In the genomic region with DNA sequence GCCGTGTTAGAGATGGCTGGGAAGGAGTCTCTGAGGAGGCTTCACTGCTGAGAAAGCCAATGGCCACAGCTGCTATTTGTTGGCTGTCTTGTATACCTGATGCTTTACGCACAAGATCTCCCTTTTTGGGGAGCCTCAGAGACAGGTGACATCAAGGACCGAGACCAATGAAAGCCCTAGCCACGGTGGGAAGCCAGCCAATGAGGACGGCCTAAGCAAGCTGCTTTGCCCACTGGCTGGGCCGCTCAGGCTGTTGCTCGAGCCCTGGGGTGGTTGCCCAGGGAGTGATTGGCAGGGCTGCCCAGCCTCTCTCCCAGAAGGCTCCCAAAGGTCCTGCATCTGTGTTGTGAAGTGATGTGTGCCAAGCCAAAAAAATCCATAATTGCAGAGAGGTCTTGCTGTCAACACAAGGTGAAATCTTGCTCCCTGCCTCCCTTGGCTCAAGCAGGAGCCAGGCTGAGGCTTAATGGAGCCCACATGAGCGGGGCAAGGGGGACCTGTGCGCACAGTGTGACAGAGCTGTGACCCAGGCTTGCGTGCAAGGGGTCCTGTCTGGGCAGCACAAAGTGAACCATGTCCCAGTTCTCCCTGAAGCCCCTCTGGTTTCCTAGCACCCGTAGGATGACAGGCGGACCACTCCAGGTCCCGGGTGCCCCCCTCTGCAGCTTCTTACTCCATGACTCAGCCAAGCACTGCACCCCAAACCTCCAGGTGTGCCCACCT, we compare ENCODE assay signal across 16 cellular contexts. TPM values are rescaled to one million over a fixed set of nuclear protein-coding genes. Genes with fewer than 3 reads are reported as not detected.
DNase-seq lines count a peak whose midpoint lies in the region; ATAC-seq and TF ChIP-seq lines count a peak whose summit lies in the region.
"Had no signal": no experiment of that assay in that cellular context is flagged by ENCODE, and none has a peak within 500 bp of the region (broad histone marks: within the 10 kb centered on the region; RNA-seq: fewer than 3 reads in every experiment).

No MANE protein-coding gene starts in this region.

- no peaks in the 10 kb centered on the region for H3K9me3 ChIP-seq in PC-3 (ENCODE audit: low read length)

- peak; percentile 99 for DNase-seq in DMS 273 (lab: John Stamatoyannopoulos, UW; ENCODE audit: unreplicated experiment)
- peak; percentile 81 for DNase-seq in LNCaP clone FGC (ENCODE audit: low read depth)
- DNase-seq in dorsolateral prefrontal cortex, result peak in 7 of 10 donors; percentile 41 to 92 (median 75)
- DNase-seq in naive thymus-derived CD8-positive, alpha-beta T cell, result peak in 1 of 10 donors; percentile 19
- DNase-seq in effector CD8-positive, alpha-beta T cell (lab: John Stamatoyannopoulos, UW), result no peak
- no peak for DNase-seq in AG20443 (ENCODE audit: low spot score)
- DNase-seq in PC-3, result no peak
- DNase-seq: Calu3; GM23248; NCI-H1930; stimulated activated CD4-positive, alpha-beta T cell treated with anti-CD3 and anti-CD28 coated beads, Interleukin-4, amount 100 ng/mL, for 24 hours; T-helper 9 cell had no signal

- CTCF ChIA-PET in PC-3 (lab: Charles Lee), result no interaction called here

- no peak for TF ChIP-seq CTCF in LNCaP clone FGC (IDR thresholded peaks at IDR 0.05; ENCODE audit: control insufficient read depth, extremely low read depth, insufficient read depth)
- no peak for TF ChIP-seq CTCF in dorsolateral prefrontal cortex (IDR thresholded peaks at IDR 0.05 in 54 of 56, conservative IDR thresholded peaks at IDR 0.05 in 2 of 56; ENCODE audit: low read depth in 1 of 56, partially characterized antibody in 56 of 56)
- TF ChIP-seq CTCF in PC-3 (conservative IDR thresholded peaks at IDR 0.05; ENCODE audit: low read depth, low read length), result no peak

- H3K4me3 ChIP-seq in LNCaP clone FGC (ENCODE audit: low read depth, low read length), result no peak overlapping the region
- no peak overlapping the region for H3K4me3 ChIP-seq in dorsolateral prefrontal cortex
- H3K4me3 ChIP-seq in PC-3 (ENCODE audit: low read length), result no peak overlapping the region
- H3K4me3 ChIP-seq: GM23248 had no signal

- H3K27ac ChIP-seq in dorsolateral prefrontal cortex (peak overlapping the region in 5 of 59 donors; percentile 17 to 93 (median 23)), PC-3 (ENCODE audit: low read length) (no peak overlapping the region)
- H3K27ac ChIP-seq: GM23248 had no signal

- peaks cover 4% of the 10 kb centered on the region for H3F3A ChIP-seq in PC-3 (ENCODE audit: low read length, unreplicated experiment)

- H4K20me1 ChIP-seq in PC-3 (ENCODE audit: low read length), result no peaks in the 10 kb centered on the region

- intact Hi-C loops in dorsolateral prefrontal cortex (cut with DNase I) (loop anchor here in 1 of 2 donors (5.0 kb wide), 1 partner anchor 126 kb away; the partner anchor contains the start of gene EDEM2), PC-3 (cut with micrococcal nuclease) (no loop called here)

- peak overlapping the region in 7 of 10 donors; percentile 20 to 78 (median 53) for H3K27ac Mint-ChIP-seq in naive thymus-derived CD8-positive, alpha-beta T cell

- H3K9me3 Mint-ChIP-seq in naive thymus-derived CD8-positive, alpha-beta T cell, result no peaks in the 10 kb centered on the region

- no TSS peak for BruUV-seq in PC-3 (replicated peaks; lab: Mats Ljungman, UMichigan)

- no peak overlapping the region for H3K4me2 ChIP-seq in PC-3 (ENCODE audit: low read length)

- no peak overlapping the region for H2AFZ ChIP-seq in PC-3 (ENCODE audit: low read length)
- H2AFZ ChIP-seq: GM23248 had no signal

- H3K4me1 Mint-ChIP-seq in naive thymus-derived CD8-positive, alpha-beta T cell, result peaks cover 15 to 47% (median 25%) of the 10 kb centered on the region in 4 donors

- no peak for ATAC-seq in naive thymus-derived CD8-positive, alpha-beta T cell
- ATAC-seq in PC-3, result no peak

- H3K4me1 ChIP-seq in PC-3 (ENCODE audit: insufficient read depth, low read length), result peaks cover 12% of the 10 kb centered on the region

- H3K4me3 Mint-ChIP-seq in naive thymus-derived CD8-positive, alpha-beta T cell, result peak overlapping the region in 1 of 10 donors; percentile 11

- H3K9me2 ChIP-seq in PC-3 (replicated peaks; ENCODE audit: low read length), result no peaks in the 10 kb centered on the region

- H3K9ac ChIP-seq in PC-3 (ENCODE audit: low read length), result no peak overlapping the region
- H3K9ac ChIP-seq: GM23248 had no signal

- H3K27me3 ChIP-seq in dorsolateral prefrontal cortex, result no peaks in the 10 kb centered on the region
- H3K27me3 ChIP-seq in PC-3 (ENCODE audit: low read length), result no peaks in the 10 kb centered on the region

- peaks cover 12% of the 10 kb centered on the region for H3K79me2 ChIP-seq in PC-3 (ENCODE audit: low read length)

- H3K36me3 Mint-ChIP-seq in naive thymus-derived CD8-positive, alpha-beta T cell, result peaks cover 0 to 24% (median 3%) of the 10 kb centered on the region in 3 donors

- peaks cover 9% of the 10 kb centered on the region for H3K36me3 ChIP-seq in PC-3 (ENCODE audit: low read depth, low read length)

- POLR2A ChIA-PET in naive thymus-derived CD8-positive, alpha-beta T cell (lab: Charles Lee), result no interaction called here
- POLR2A ChIA-PET in PC-3 (lab: Charles Lee; ENCODE audit: unreplicated experiment), result no interaction called here

- H3K27me3 Mint-ChIP-seq in naive thymus-derived CD8-positive, alpha-beta T cell, result no peaks in the 10 kb centered on the region

RNA-seq across cellular contexts. Expression of gene MMP24OS, which starts 4.3 kb away (rescaled TPM):
- total RNA-seq in dorsolateral prefrontal cortex, result 100 to 1,000 TPM in 10 of 120 experiments, 10 to 100 TPM in 110; 55.0 to 112 (median 79.5) TPM
- total RNA-seq in naive thymus-derived CD8-positive, alpha-beta T cell, result 10 to 100 TPM; 83.4 to 85.9 TPM
- 10 to 100 TPM in 1 of 3 donors, 1 to 10 TPM in 2; 7.6 to 12.3 (median 9.0) TPM for polyA plus RNA-seq in naive thymus-derived CD8-positive, alpha-beta T cell
- total RNA-seq in PC-3 (2014; rRNA removed), result 19.5 and 22.7 TPM in 2 replicates

RNA-seq across cellular contexts. Expression of gene EIF6, which starts 11.0 kb away (rescaled TPM):
- total RNA-seq in dorsolateral prefrontal cortex, result 10 to 100 TPM; 28.3 to 69.2 (median 53.1) TPM
- total RNA-seq in naive thymus-derived CD8-positive, alpha-beta T cell, result 10 to 100 TPM; 54.7 to 60.9 TPM
- 100 to 1,000 TPM; 155 to 174 (median 157) TPM for polyA plus RNA-seq in naive thymus-derived CD8-positive, alpha-beta T cell
- 292 and 294 TPM in 2 replicates for total RNA-seq in PC-3 (2014; rRNA removed)

RNA-seq across cellular contexts. Expression of gene FAM83C, which starts 18.6 kb away (rescaled TPM):
- total RNA-seq in dorsolateral prefrontal cortex, result under 1 TPM in 2 of 120 experiments, not detected in 118; 0.24 to 0.98 TPM
- total RNA-seq in naive thymus-derived CD8-positive, alpha-beta T cell, result not detected
- polyA plus RNA-seq in naive thymus-derived CD8-positive, alpha-beta T cell, result not detected
- 0.12 TPM in 1 of 2 replicates, not detected in the other for total RNA-seq in PC-3 (2014; rRNA removed)
- total RNA-seq: activated CD8-positive, alpha-beta memory T cell treated with anti-CD3 and anti-CD28 coated beads for 36 hours; Calu3; GM23248; mesenteric fat pad; renal cortical epithelial cell; subcutaneous adipose tissue had no signal
- polyA plus RNA-seq: GM23248 had no signal

RNA-seq across cellular contexts. Expression of gene MMP24, which starts 47.1 kb away (rescaled TPM):
- total RNA-seq in dorsolateral prefrontal cortex (10 to 100 TPM in 113 of 120 experiments, 1 to 10 TPM in 7; 4.1 to 22.1 (median 15.5) TPM), PC-3 (2014; rRNA removed) (0.52 and 0.91 TPM in 2 replicates)
- not detected for total RNA-seq in naive thymus-derived CD8-positive, alpha-beta T cell
- under 1 TPM; 0.07 to 0.13 (median 0.08) TPM for polyA plus RNA-seq in naive thymus-derived CD8-positive, alpha-beta T cell

Comparison
In these comparisons a context has a peak if more than half of its experiments do, and no peak if none do; other contexts are left out.
1. DNase-seq: peak in DMS 273 (single experiment), LNCaP clone FGC (single experiment) and dorsolateral prefrontal cortex (7 of 10); none in effector CD8-positive, alpha-beta T cell (single experiment), AG20443 (single experiment) and PC-3 (single experiment).